ENCODE assay signal across 13 cellular contexts in genomic region chr14:31990959-31991541, GRCh38.
DNase-seq lines count a peak whose midpoint lies in the region; ATAC-seq and TF ChIP-seq lines count a peak whose summit lies in the region.
"Had no signal": no experiment of that assay in that cellular context is flagged by ENCODE, and none has a peak within 500 bp of the region (broad histone marks: within the 10 kb centered on the region; RNA-seq: fewer than 3 reads in every experiment).

No MANE protein-coding gene starts in this region.

- H3K27ac Mint-ChIP-seq in brain, result peak overlapping the region; percentile 52 to 95 (median 83)
- H3K27ac Mint-ChIP-seq in activated CD4-positive, alpha-beta T cell treated with anti-CD3 and anti-CD28 coated beads for 36 hours, result no peak overlapping the region
- H3K27ac Mint-ChIP-seq: IgD-negative memory B cell had no signal

- H3K4me1 Mint-ChIP-seq in brain, result peaks cover 50% of the 10 kb centered on the region
- no peaks in the 10 kb centered on the region for H3K4me1 Mint-ChIP-seq in activated CD4-positive, alpha-beta T cell treated with anti-CD3 and anti-CD28 coated beads for 36 hours
- H3K4me1 Mint-ChIP-seq: IgD-negative memory B cell had no signal

- TF ChIP-seq CTCF in brain (conservative IDR thresholded peaks at IDR 0.05), result no peak

- CTCF ChIA-PET in activated CD4-positive, alpha-beta T cell treated with anti-CD3 and anti-CD28 coated beads for 36 hours (lab: Charles Lee), result no interaction called here

- no peaks in the 10 kb centered on the region for H3K27me3 Mint-ChIP-seq in brain
- peaks cover 9% of the 10 kb centered on the region for H3K27me3 Mint-ChIP-seq in activated CD4-positive, alpha-beta T cell treated with anti-CD3 and anti-CD28 coated beads for 36 hours

- peak overlapping the region in 2 of 5 experiments; percentile 14 to 53 for H3K4me3 Mint-ChIP-seq in brain
- no peak overlapping the region for H3K4me3 Mint-ChIP-seq in activated CD4-positive, alpha-beta T cell treated with anti-CD3 and anti-CD28 coated beads for 36 hours
- H3K4me3 Mint-ChIP-seq: IgD-negative memory B cell had no signal

- POLR2A ChIA-PET in activated CD4-positive, alpha-beta T cell treated with anti-CD3 and anti-CD28 coated beads for 36 hours (lab: Charles Lee), result no interaction called here

- H3K36me3 Mint-ChIP-seq in brain, result peaks cover 5% of the 10 kb centered on the region
- H3K36me3 Mint-ChIP-seq in activated CD4-positive, alpha-beta T cell treated with anti-CD3 and anti-CD28 coated beads for 36 hours (ENCODE audit: low read depth), result peaks cover 4% of the 10 kb centered on the region
- H3K36me3 Mint-ChIP-seq: IgD-negative memory B cell had no signal

- intact Hi-C loops in activated CD4-positive, alpha-beta T cell treated with anti-CD3 and anti-CD28 coated beads for 36 hours (cut with DNase I, micrococcal nuclease), result no loop called here

- H3K9me3 Mint-ChIP-seq in brain, result peaks cover 10 to 16% (median 15%) of the 10 kb centered on the region in 5 experiments
- H3K9me3 Mint-ChIP-seq in activated CD4-positive, alpha-beta T cell treated with anti-CD3 and anti-CD28 coated beads for 36 hours (ENCODE audit: low read depth), result peaks cover 5% of the 10 kb centered on the region

- no peak for ATAC-seq in activated CD4-positive, alpha-beta T cell treated with anti-CD3 and anti-CD28 coated beads for 36 hours
- ATAC-seq in GM18498 (IDR thresholded peaks at IDR 0.05; ENCODE audit: unreplicated experiment) (no peak), GM18520 (IDR thresholded peaks at IDR 0.05; ENCODE audit: unreplicated experiment) (no peak)

- peak; percentile 62 for DNase-seq in HCEC 1CT
- peak; percentile 75 for DNase-seq in left kidney (ENCODE audit: low read depth, low spot score)
- peak; percentile 56 for DNase-seq in superior temporal gyrus (ENCODE audit: extremely low spot score)
- no peak for DNase-seq in activated CD4-positive, alpha-beta T cell treated with anti-CD3 and anti-CD28 coated beads for 36 hours
- no peak for DNase-seq in T-helper 9 cell
- DNase-seq: amniotic stem cell, NCI-H2171 treated with DMSO at 0.1 percent for 48 hours, Peyer's patch, T1000 had no signal

Comparison
In these comparisons a context has a peak if more than half of its experiments do, and no peak if none do; other contexts are left out.
1. DNase-seq: peak in HCEC 1CT (single experiment), left kidney (single experiment) and superior temporal gyrus (single experiment); none in activated CD4-positive, alpha-beta T cell treated with anti-CD3 and anti-CD28 coated beads for 36 hours (single experiment) and T-helper 9 cell (single experiment).